Comparison of ENCODE assay signal across 11 cellular contexts in the genomic region with DNA sequence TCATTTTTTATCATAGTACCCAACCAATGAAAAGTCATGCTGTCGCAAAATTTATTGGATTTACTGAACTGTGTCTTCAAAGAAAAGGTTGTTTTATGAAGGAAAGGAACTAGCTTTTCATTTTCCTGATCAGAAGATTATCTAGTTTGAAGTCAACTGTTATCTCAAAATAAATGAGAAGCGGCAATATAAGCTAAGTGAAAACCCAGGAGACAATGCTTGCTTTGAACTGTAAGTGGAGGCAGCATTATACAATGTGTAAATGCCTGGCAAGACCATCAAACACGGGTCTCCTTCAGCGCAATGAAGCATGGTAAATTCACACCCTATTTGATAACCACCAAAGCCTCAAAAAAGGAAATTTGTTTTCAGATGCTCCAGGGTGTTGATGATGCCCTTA.
DNase-seq lines count a peak whose midpoint lies in the region; ATAC-seq and TF ChIP-seq lines count a peak whose summit lies in the region.
"Had no signal": no experiment of that assay in that cellular context is flagged by ENCODE, and none has a peak within 500 bp of the region (broad histone marks: within the 10 kb centered on the region; RNA-seq: fewer than 3 reads in every experiment).

No MANE protein-coding gene starts in this region.

- ATAC-seq in GM23338 (no peak), HG03175 (IDR thresholded peaks at IDR 0.05; ENCODE audit: unreplicated experiment) (no peak)
- ATAC-seq: A549 had no signal

- no peaks in the 10 kb centered on the region for H3K9me3 ChIP-seq in hepatocyte (ENCODE audit: low read depth)
- H3K9me3 ChIP-seq: A549, BE2C had no signal

- H3K4me3 Mint-ChIP-seq in GM23338 = no peak overlapping the region
- H3K4me3 Mint-ChIP-seq: CD4-positive, CD25-positive, alpha-beta regulatory T cell had no signal

- 56% methylated on average over 4 of the region's 4 CpGs for WGBS in hepatocyte (ENCODE audit: low lambda C conversion rate, missing lambda C conversion rate)

- peaks cover 9% of the 10 kb centered on the region for H3K4me1 ChIP-seq in GM23338 (ENCODE audit: insufficient read depth)
- H3K4me1 ChIP-seq in hepatocyte (ENCODE audit: insufficient read depth) = peaks cover 4% of the 10 kb centered on the region
- H3K4me1 ChIP-seq: A549 had no signal

- peaks cover 15% of the 10 kb centered on the region for H3K4me1 Mint-ChIP-seq in GM23338
- H3K4me1 Mint-ChIP-seq: CD4-positive, CD25-positive, alpha-beta regulatory T cell had no signal

- H3K27me3 Mint-ChIP-seq in GM23338 (ENCODE audit: insufficient read depth, low read depth, poor library complexity) = no peaks in the 10 kb centered on the region
- H3K27me3 Mint-ChIP-seq: CD4-positive, CD25-positive, alpha-beta regulatory T cell had no signal

- no peaks in the 10 kb centered on the region for H3F3A ChIP-seq in GM23338 (replicated peaks; ENCODE audit: low read depth)

- no peaks in the 10 kb centered on the region for H3K27me3 ChIP-seq in GM23338 (ENCODE audit: insufficient read depth)
- no peaks in the 10 kb centered on the region for H3K27me3 ChIP-seq in hepatocyte
- H3K27me3 ChIP-seq: BE2C had no signal

- H3K4me2 ChIP-seq in GM23338 = no peak overlapping the region
- H3K4me2 ChIP-seq in hepatocyte = no peak overlapping the region
- H3K4me2 ChIP-seq: A549 had no signal

- H2AFZ ChIP-seq in GM23338 (peak overlapping the region; percentile 12; the same call in 1 of the 2 replicates), hepatocyte (no peak overlapping the region)

- H4K20me1 ChIP-seq in GM23338 (replicated peaks; ENCODE audit: insufficient read depth) (no peaks in the 10 kb centered on the region), hepatocyte (ENCODE audit: insufficient read depth, poor library complexity, severe bottlenecking) (no peaks in the 10 kb centered on the region)

- H3K36me3 ChIP-seq in GM23338 (ENCODE audit: insufficient read depth) (no peaks in the 10 kb centered on the region), hepatocyte (replicated peaks; ENCODE audit: insufficient read depth, low read depth) (no peaks in the 10 kb centered on the region)
- H3K36me3 ChIP-seq: BE2C had no signal

- no peaks in the 10 kb centered on the region for H3K79me2 ChIP-seq in GM23338 (replicated peaks; ENCODE audit: insufficient read depth)
- H3K79me2 ChIP-seq in hepatocyte = no peaks in the 10 kb centered on the region

- no peak overlapping the region for H3K4me3 ChIP-seq in GM23338
- H3K4me3 ChIP-seq in hepatocyte = no peak overlapping the region
- H3K4me3 ChIP-seq: A549 had no signal

- H3K27ac ChIP-seq in GM23338 (ENCODE audit: low read depth) = no peak overlapping the region
- peak overlapping the region; percentile 27 for H3K27ac ChIP-seq in hepatocyte
- H3K27ac ChIP-seq: A549 had no signal

- DNase-seq in GM23338 (ENCODE audit: low spot score) (no peak), hepatocyte (ENCODE audit: low spot score) (no peak), pons (ENCODE audit: low spot score) (peak; percentile 78), SIG-M5 treated with dmso at 0.1 percent for 504 hours (lab: John Stamatoyannopoulos, UW; ENCODE audit: unreplicated experiment) (no peak), SIG-M5 (lab: John Stamatoyannopoulos, UW) (no peak)
- DNase-seq: BE2C; CD4-positive, CD25-positive, alpha-beta regulatory T cell; DMS53; H7 had no signal

- no peaks in the 10 kb centered on the region for H3K36me3 Mint-ChIP-seq in GM23338 (ENCODE audit: low read depth)
- H3K36me3 Mint-ChIP-seq: CD4-positive, CD25-positive, alpha-beta regulatory T cell had no signal

- no peak overlapping the region for H3K27ac Mint-ChIP-seq in GM23338
- H3K27ac Mint-ChIP-seq: CD4-positive, CD25-positive, alpha-beta regulatory T cell had no signal

- H3K9me3 Mint-ChIP-seq in GM23338 = no peaks in the 10 kb centered on the region
- H3K9me3 Mint-ChIP-seq: CD4-positive, CD25-positive, alpha-beta regulatory T cell had no signal

- H3K9me2 ChIP-seq in GM23338 (ENCODE audit: insufficient read depth) (no peaks in the 10 kb centered on the region), hepatocyte (replicated peaks; ENCODE audit: insufficient read depth) (no peaks in the 10 kb centered on the region)

- TF ChIP-seq CTCF in GM23338 (conservative IDR thresholded peaks at IDR 0.05; ENCODE audit: low read depth in 2 of 2) (no peak), hepatocyte (IDR thresholded peaks at IDR 0.05; ENCODE audit: poor library complexity) (no peak)

TF ChIP-seq in GM23338, 12 proteins besides CTCF, POLR2A, EP300 and RAD21 (continues in another document):
- TF ChIP-seq, protein P1, sequence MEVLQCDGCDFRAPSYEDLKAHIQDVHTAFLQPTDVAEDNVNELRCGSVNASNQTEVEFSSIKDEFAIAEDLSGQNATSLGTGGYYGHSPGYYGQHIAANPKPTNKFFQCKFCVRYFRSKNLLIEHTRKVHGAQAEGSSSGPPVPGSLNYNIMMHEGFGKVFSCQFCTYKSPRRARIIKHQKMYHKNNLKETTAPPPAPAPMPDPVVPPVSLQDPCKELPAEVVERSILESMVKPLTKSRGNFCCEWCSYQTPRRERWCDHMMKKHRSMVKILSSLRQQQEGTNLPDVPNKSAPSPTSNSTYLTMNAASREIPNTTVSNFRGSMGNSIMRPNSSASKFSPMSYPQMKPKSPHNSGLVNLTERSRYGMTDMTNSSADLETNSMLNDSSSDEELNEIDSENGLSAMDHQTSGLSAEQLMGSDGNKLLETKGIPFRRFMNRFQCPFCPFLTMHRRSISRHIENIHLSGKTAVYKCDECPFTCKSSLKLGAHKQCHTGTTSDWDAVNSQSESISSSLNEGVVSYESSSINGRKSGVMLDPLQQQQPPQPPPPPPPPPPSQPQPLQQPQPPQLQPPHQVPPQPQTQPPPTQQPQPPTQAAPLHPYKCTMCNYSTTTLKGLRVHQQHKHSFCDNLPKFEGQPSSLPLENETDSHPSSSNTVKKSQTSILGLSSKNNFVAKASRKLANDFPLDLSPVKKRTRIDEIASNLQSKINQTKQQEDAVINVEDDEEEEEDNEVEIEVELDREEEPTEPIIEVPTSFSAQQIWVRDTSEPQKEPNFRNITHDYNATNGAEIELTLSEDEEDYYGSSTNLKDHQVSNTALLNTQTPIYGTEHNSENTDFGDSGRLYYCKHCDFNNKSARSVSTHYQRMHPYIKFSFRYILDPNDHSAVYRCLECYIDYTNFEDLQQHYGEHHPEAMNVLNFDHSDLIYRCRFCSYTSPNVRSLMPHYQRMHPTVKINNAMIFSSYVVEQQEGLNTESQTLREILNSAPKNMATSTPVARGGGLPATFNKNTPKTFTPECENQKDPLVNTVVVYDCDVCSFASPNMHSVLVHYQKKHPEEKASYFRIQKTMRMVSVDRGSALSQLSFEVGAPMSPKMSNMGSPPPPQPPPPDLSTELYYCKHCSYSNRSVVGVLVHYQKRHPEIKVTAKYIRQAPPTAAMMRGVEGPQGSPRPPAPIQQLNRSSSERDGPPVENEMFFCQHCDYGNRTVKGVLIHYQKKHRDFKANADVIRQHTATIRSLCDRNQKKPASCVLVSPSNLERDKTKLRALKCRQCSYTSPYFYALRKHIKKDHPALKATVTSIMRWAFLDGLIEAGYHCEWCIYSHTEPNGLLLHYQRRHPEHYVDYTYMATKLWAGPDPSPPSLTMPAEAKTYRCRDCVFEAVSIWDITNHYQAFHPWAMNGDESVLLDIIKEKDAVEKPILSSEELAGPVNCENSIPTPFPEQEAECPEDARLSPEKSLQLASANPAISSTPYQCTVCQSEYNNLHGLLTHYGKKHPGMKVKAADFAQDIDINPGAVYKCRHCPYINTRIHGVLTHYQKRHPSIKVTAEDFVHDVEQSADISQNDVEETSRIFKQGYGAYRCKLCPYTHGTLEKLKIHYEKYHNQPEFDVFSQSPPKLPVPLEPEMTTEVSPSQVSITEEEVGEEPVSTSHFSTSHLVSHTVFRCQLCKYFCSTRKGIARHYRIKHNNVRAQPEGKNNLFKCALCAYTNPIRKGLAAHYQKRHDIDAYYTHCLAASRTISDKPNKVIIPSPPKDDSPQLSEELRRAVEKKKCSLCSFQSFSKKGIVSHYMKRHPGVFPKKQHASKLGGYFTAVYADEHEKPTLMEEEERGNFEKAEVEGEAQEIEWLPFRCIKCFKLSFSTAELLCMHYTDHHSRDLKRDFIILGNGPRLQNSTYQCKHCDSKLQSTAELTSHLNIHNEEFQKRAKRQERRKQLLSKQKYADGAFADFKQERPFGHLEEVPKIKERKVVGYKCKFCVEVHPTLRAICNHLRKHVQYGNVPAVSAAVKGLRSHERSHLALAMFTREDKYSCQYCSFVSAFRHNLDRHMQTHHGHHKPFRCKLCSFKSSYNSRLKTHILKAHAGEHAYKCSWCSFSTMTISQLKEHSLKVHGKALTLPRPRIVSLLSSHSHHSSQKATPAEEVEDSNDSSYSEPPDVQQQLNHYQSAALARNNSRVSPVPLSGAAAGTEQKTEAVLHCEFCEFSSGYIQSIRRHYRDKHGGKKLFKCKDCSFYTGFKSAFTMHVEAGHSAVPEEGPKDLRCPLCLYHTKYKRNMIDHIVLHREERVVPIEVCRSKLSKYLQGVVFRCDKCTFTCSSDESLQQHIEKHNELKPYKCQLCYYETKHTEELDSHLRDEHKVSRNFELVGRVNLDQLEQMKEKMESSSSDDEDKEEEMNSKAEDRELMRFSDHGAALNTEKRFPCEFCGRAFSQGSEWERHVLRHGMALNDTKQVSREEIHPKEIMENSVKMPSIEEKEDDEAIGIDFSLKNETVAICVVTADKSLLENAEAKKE (CRISPR knock-in tag; IDR thresholded peaks at IDR 0.05) = no peak
- TF ChIP-seq JUNB (IDR thresholded peaks at IDR 0.05; ENCODE audit: unreplicated experiment) (no peak), EZH2 (IDR thresholded peaks at IDR 0.05; ENCODE audit: low read depth, unreplicated experiment) (no peak), EZH2phosphoT487 (IDR thresholded peaks at IDR 0.05; ENCODE audit: unreplicated experiment) (no peak)
